Comparison of ENCODE assay signal across 1 cellular context in the genomic region with DNA sequence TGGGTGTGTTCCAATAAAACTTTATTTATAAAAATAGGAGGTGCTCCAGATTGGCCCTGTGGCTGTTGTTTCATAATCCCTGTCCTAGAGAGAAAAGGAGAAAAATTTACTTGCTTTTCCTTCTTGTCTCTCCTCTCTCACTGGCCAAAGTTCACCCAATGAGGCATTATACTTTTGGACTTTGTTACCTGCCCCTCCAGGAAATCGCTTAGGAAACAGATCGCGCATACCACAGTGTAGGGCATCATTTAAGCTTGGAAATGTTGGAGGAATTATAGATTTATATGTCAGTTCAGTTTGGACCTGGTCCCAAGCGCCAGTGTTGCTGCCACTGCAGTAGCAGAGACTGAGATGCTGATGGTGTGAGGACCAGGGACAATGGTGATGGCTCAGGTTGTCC.
TF ChIP-seq lines count a peak whose summit lies in the region.

No MANE protein-coding gene starts in this region.

TF ChIP-seq in IMR-90, 13 proteins besides CTCF, POLR2A, EP300 and RAD21:
- no peak for TF ChIP-seq MAZ (IDR thresholded peaks at IDR 0.05; ENCODE audit: borderline replicate concordance, low read depth, low read length)
